ENCODE assay signal across 14 cellular contexts in the genomic region with DNA sequence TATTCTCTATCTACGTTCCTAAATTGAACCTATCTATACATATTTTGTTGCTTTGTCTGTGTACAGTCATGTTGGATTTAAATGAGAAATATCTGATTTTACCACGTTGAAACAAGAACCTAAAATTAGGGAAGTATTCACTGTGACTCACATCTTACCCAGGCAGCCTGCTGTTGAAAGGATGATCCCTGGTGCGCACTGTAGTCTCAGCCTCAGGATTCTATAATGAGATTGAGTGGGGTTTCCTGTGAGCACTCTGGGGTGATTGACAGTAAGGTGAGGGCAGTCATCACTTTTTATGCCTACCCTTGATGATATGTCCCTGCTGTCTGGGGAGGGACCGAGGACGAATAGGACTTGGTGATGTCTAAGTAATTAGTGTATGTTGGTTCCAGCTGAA.
DNase-seq lines count a peak whose midpoint lies in the region; ATAC-seq and TF ChIP-seq lines count a peak whose summit lies in the region.
"Had no signal": no experiment of that assay in that cellular context is flagged by ENCODE, and none has a peak within 500 bp of the region (broad histone marks: within the 10 kb centered on the region; RNA-seq: fewer than 3 reads in every experiment).

No MANE protein-coding gene starts in this region.

- H3K9me3 ChIP-seq in RWPE2 (ENCODE audit: severe bottlenecking): no peaks in the 10 kb centered on the region
- no peaks in the 10 kb centered on the region for H3K9me3 ChIP-seq in effector memory CD4-positive, alpha-beta T cell (ENCODE audit: control insufficient read depth, low read length)

- H3K27me3 ChIP-seq in RWPE2 (ENCODE audit: insufficient read depth, poor library complexity, severe bottlenecking): no peaks in the 10 kb centered on the region
- no peaks in the 10 kb centered on the region for H3K27me3 ChIP-seq in effector memory CD4-positive, alpha-beta T cell (replicated peaks; ENCODE audit: control insufficient read depth, insufficient read depth, low read length, poor library complexity, severe bottlenecking)
- H3K27me3 ChIP-seq: transverse colon had no signal

- H3K4me3 ChIP-seq in RWPE2 (ENCODE audit: severe bottlenecking): no peak overlapping the region
- no peak overlapping the region for H3K4me3 ChIP-seq in epithelial cell of esophagus (ENCODE audit: low read length)
- H3K4me3 ChIP-seq in effector memory CD4-positive, alpha-beta T cell (ENCODE audit: insufficient read depth, low read depth, low read length, poor library complexity, severe bottlenecking): no peak overlapping the region
- H3K4me3 ChIP-seq: transverse colon had no signal

- ATAC-seq in RWPE2 (ENCODE audit: low read depth) (peak; percentile 29; the same call in 1 of the 3 replicates), GM18873 (IDR thresholded peaks at IDR 0.05; ENCODE audit: low FRiP score, unreplicated experiment) (no peak), GM18505 (IDR thresholded peaks at IDR 0.05; ENCODE audit: unreplicated experiment) (no peak), GM21786 (IDR thresholded peaks at IDR 0.05; ENCODE audit: unreplicated experiment) (no peak)

- in situ Hi-C loops in KBM-7 (cut with MboI; ENCODE audit: low pct_unique_long_range_greater_than_20kb, low sequenced_read_pairs): no loop called here

- peaks cover 13% of the 10 kb centered on the region for H3K36me3 ChIP-seq in RWPE2 (ENCODE audit: low read depth)
- no peaks in the 10 kb centered on the region for H3K36me3 ChIP-seq in effector memory CD4-positive, alpha-beta T cell (ENCODE audit: control insufficient read depth, insufficient read depth, low read length)

- no peak overlapping the region for H3K27ac ChIP-seq in RWPE2 (ENCODE audit: poor library complexity, severe bottlenecking)
- H3K27ac ChIP-seq in effector memory CD4-positive, alpha-beta T cell (ENCODE audit: insufficient read depth, low read length, poor library complexity, severe bottlenecking): no peak overlapping the region
- H3K27ac ChIP-seq: parathyroid adenoma, transverse colon had no signal

- TF ChIP-seq POLR2A in GM18505 (IDR thresholded peaks at IDR 0.05; ENCODE audit: borderline replicate concordance, extremely low read depth, insufficient read depth, insufficient read length): no peak

- DNase-seq in AML-193 (lab: John Stamatoyannopoulos, UW) (peak; percentile 70 to 81), KBM-7 (peak; percentile 57), RWPE2 (ENCODE audit: low spot score) (no peak), epithelial cell of esophagus (ENCODE audit: low read depth) (peak; percentile 33)
- no peak for DNase-seq in effector memory CD4-positive, alpha-beta T cell
- DNase-seq: Calu3, midbrain, NCI-H1092 treated with DMSO at 0.1 percent for 48 hours, NCI-H510A, transverse colon had no signal

- TF ChIP-seq CTCF in RWPE2 (IDR thresholded peaks at IDR 0.05; ENCODE audit: poor library complexity, severe bottlenecking) (no peak), epithelial cell of esophagus (IDR thresholded peaks at IDR 0.05; ENCODE audit: insufficient read depth, low read depth, low read length, missing control alignments) (no peak)

- no peaks in the 10 kb centered on the region for H3K4me1 ChIP-seq in RWPE2 (ENCODE audit: insufficient read depth, poor library complexity, severe bottlenecking)
- no peaks in the 10 kb centered on the region for H3K4me1 ChIP-seq in effector memory CD4-positive, alpha-beta T cell (ENCODE audit: control insufficient read depth, insufficient read depth, low read length, poor library complexity, severe bottlenecking)
- H3K4me1 ChIP-seq: parathyroid adenoma had no signal

Comparison
In these comparisons a context has a peak if more than half of its experiments do, and no peak if none do; other contexts are left out.
1. DNase-seq: peak in AML-193 (2 of 2), KBM-7 (single experiment) and epithelial cell of esophagus (single experiment); none in RWPE2 (single experiment) and effector memory CD4-positive, alpha-beta T cell (0 of 3).